Comparison of ENCODE assay signal across 8 cellular contexts in the genomic region with DNA sequence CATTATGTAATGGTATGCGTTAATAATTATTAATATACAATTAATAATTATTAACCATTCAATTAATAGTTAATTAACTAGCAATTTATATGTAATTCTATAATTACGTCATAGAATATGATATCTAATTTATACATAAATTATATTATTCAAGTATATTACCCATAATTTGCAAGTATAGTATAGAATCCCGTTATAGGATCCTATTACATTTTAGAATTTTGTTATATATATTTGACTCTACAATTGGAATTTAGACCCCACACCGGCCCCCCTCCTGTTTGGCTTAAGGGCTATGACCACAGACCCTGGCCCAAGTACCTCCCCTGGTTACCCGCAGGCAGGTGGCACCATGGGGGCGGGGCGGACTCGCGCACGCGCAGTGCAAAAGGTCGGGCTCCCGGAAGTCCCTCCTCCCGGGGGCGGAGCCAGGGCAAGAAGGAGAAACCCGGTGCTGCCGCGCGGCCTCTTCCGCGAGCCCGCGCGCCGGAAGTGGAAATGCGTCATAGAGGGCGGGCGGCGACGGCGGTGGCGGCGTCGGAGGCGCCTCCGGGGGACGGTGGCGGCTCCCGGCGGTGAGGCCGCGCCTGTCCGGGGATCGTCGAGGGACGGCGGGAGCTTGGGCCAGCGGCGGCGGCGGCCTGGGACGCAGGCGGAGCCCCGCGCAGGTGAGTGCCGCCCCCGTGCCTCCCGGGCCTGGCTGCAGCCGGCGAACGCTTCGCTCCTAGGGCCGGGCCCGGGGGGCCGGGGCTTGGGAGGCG. TPM values are rescaled to one million over a fixed set of nuclear protein-coding genes. Genes with fewer than 3 reads are reported as not detected.
DNase-seq lines count a peak whose midpoint lies in the region; ATAC-seq and TF ChIP-seq lines count a peak whose summit lies in the region.

A gene with protein sequence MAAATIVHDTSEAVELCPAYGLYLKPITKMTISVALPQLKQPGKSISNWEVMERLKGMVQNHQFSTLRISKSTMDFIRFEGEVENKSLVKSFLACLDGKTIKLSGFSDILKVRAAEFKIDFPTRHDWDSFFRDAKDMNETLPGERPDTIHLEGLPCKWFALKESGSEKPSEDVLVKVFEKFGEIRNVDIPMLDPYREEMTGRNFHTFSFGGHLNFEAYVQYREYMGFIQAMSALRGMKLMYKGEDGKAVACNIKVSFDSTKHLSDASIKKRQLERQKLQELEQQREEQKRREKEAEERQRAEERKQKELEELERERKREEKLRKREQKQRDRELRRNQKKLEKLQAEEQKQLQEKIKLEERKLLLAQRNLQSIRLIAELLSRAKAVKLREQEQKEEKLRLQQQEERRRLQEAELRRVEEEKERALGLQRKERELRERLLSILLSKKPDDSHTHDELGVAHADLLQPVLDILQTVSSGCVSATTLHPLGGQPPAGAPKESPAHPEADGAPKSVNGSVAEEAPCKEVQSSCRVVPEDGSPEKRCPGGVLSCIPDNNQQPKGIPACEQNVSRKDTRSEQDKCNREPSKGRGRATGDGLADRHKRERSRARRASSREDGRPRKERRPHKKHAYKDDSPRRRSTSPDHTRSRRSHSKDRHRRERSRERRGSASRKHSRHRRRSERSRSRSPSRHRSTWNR (plus strand): TSS at position 503 of the 761 bp plus-strand sequence. CDS start 1,859 bp downstream, outside the sequence.

- H3T11ph ChIP-seq in H9 (ENCODE audit: low read length): no peak within 1 kb of the TSS

- H3K27me3 ChIP-seq in H9 (ENCODE audit: insufficient read depth, low read length) (no peaks in the 10 kb centered on the region), MG63 (no peaks in the 10 kb centered on the region)

- no peaks in the 10 kb centered on the region for H3K4me1 ChIP-seq in H9 (ENCODE audit: insufficient read depth, low read length)

- H3K27ac Mint-ChIP-seq in H9: peak within 1 kb of the TSS; percentile 47 to 96 (median 94); a peak in 5 of 7 replicates
- peak within 1 kb of the TSS; percentile 88 to 95 (median 92) for H3K27ac Mint-ChIP-seq in nephron

- H3K36me3 Mint-ChIP-seq in H9 (ENCODE audit: insufficient read depth in 1 of 3, low read depth in 3 of 3): peaks cover 24 to 35% (median 31%) of the 10 kb centered on the region in 3 experiments
- peaks cover 32% of the 10 kb centered on the region for H3K36me3 Mint-ChIP-seq in nephron (ENCODE audit: low read depth)

- H3K9ac ChIP-seq in H9 (ENCODE audit: extremely low read depth, insufficient read length, low read length): peak within 1 kb of the TSS; percentile 82

- H2BK5ac ChIP-seq in H9 (ENCODE audit: insufficient read length, low read length): no peak within 1 kb of the TSS

- H2BK12ac ChIP-seq in H9 (ENCODE audit: insufficient read length, low read depth, low read length): no peak within 1 kb of the TSS

- no peak within 1 kb of the TSS for H4K5ac ChIP-seq in H9 (ENCODE audit: insufficient read length, low read depth, low read length)

- peaks cover 44% of the 10 kb centered on the region for H3K36me3 ChIP-seq in MG63

- H2BK15ac ChIP-seq in H9 (ENCODE audit: low read depth, low read length): no peak within 1 kb of the TSS

- H3K23ac ChIP-seq in H9 (ENCODE audit: insufficient read length, low read depth, low read length): no peak within 1 kb of the TSS

- no peak within 1 kb of the TSS for H4K8ac ChIP-seq in H9 (replicated peaks; ENCODE audit: insufficient read length, low read depth, low read length)

- peaks cover 8% of the 10 kb centered on the region for H3K79me1 ChIP-seq in H9 (ENCODE audit: insufficient read depth, low read depth, low read length, poor library complexity, severe bottlenecking)

- H3K23me2 ChIP-seq in H9 (ENCODE audit: insufficient read length, low read depth, low read length, poor library complexity, severe bottlenecking): peaks cover 3% of the 10 kb centered on the region

- no peak for TF ChIP-seq CTCF in H9 (conservative IDR thresholded peaks at IDR 0.05)
- TF ChIP-seq CTCF in nephron (IDR thresholded peaks at IDR 0.05; ENCODE audit: unreplicated experiment in 3 of 3): no peak

- peaks cover 4% of the 10 kb centered on the region for H4K20me1 ChIP-seq in H9 (ENCODE audit: control insufficient read depth, insufficient read depth, insufficient read length)

- H3K27me3 Mint-ChIP-seq in H9 (ENCODE audit: low read depth) (no peaks in the 10 kb centered on the region), nephron (ENCODE audit: low read depth) (no peaks in the 10 kb centered on the region)

- H4K91ac ChIP-seq in H9 (ENCODE audit: insufficient read length, low read depth, low read length): no peak within 1 kb of the TSS

- peak within 1 kb of the TSS; percentile 28 for H3K4me2 ChIP-seq in H9 (ENCODE audit: insufficient read depth, insufficient read length, low read length)

- ATAC-seq in stimulated activated naive CD8-positive, alpha-beta T cell treated with anti-CD3 and anti-CD28 coated beads, Interleukin-15, Interleukin-2, amounts not matched to agents 100 U/mL and 50 U/mL, for 24 hours: peak; percentile 88

- H3K9me3 ChIP-seq in H9 (ENCODE audit: control insufficient read depth, low read depth, low read length) (no peaks in the 10 kb centered on the region), MG63 (no peaks in the 10 kb centered on the region)

- no peak within 1 kb of the TSS for H2AK5ac ChIP-seq in H9 (ENCODE audit: insufficient read length, low read length)

- no peak within 1 kb of the TSS for H2AFZ ChIP-seq in H9 (ENCODE audit: low read length)

- WGBS in H9 (ENCODE audit: extremely low coverage, insufficient read length, low lambda C conversion rate): no CpG with 5 or more reads among the region's 66 CpGs

- peak within 1 kb of the TSS; percentile 97 for H3K4me3 ChIP-seq in MG63

- H3K4ac ChIP-seq in H9 (ENCODE audit: low read depth, low read length): no peak within 1 kb of the TSS

- H3K56ac ChIP-seq in H9 (ENCODE audit: insufficient read length, low read depth, low read length): no peak within 1 kb of the TSS

- H3K4me1 Mint-ChIP-seq in H9 (peaks cover 15 to 16% of the 10 kb centered on the region in 2 experiments), nephron (peaks cover 14% of the 10 kb centered on the region)

- H3K9me3 Mint-ChIP-seq in H9 (peaks cover 0 to 2% of the 10 kb centered on the region in 2 experiments; a peak in 1 of 5 replicates), nephron (no peaks in the 10 kb centered on the region)

- H2BK20ac ChIP-seq in H9 (ENCODE audit: low read depth, low read length, poor library complexity, severe bottlenecking): no peak within 1 kb of the TSS

- H3K4me3 Mint-ChIP-seq in H9 (peak within 1 kb of the TSS; percentile 90 to 94), nephron (peak within 1 kb of the TSS; percentile 93 to 97 (median 95))

- H3K79me2 ChIP-seq in H9 (ENCODE audit: insufficient read depth, low read length): peaks cover 20% of the 10 kb centered on the region; the same call in 1 of the 2 replicates

- H3K27ac ChIP-seq in H9 (ENCODE audit: insufficient read length, low read depth, low read length): no peak within 1 kb of the TSS

- H2BK120ac ChIP-seq in H9 (ENCODE audit: low read depth, low read length, poor library complexity, severe bottlenecking): no peak within 1 kb of the TSS

- peak within 1 kb of the TSS; percentile 84 for H3K14ac ChIP-seq in H9 (ENCODE audit: insufficient read depth, low read length)

- H3K18ac ChIP-seq in H9 (ENCODE audit: insufficient read length, low read depth, low read length): no peak within 1 kb of the TSS

- DNase-seq in ELF-1 (ENCODE audit: low read depth, low spot score) (peak; percentile 97), H9 (peak; percentile 98), MG63 (peak; percentile 98), SHP77 (lab: John Stamatoyannopoulos, UW) (peak; percentile 67 to 83), fibroblast of the conjunctiva (ENCODE audit: low read depth) (peak; percentile 84)
- peak; percentile 98 for DNase-seq in activated effector memory CD4-positive, alpha-beta T cell treated with Interleukin-2 at 50 U/mL for 16 hours
- peak; percentile 99 for DNase-seq in stimulated activated naive CD8-positive, alpha-beta T cell treated with anti-CD3 and anti-CD28 coated beads, Interleukin-15, Interleukin-2, amounts not matched to agents 100 U/mL and 50 U/mL, for 24 hours

RNA-seq across cellular contexts. Expression of the gene that starts here (rescaled TPM):
- total RNA-seq in H9 (2021): 39.7 and 42.1 TPM in 2 replicates
- 63.5 and 73.3 TPM in 2 replicates for total RNA-seq in MG63 (2014; rRNA removed; shearing (Covaris generic); ENCODE audit: low replicate concordance)
